8 cellular contexts compared by ENCODE assay signal in the genomic region with DNA sequence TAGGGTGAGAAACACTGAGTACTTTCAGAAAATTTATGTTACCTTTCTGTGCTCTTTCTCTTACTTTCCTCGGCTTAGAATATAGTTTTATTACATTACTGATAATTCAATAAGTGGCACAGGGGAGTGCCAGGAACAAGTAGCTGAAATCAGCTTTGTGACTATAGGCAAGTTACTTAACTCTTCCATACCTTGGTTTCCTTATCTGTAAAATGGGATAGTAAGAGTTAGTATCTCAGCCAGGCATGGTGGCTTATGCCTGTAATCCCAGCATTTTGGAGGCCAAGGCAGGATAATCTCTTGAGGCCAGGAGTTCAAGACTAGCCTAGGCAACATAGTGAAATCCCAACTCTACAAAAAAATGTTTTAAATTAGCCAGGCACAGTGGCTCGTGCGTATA.
"Had no signal": no experiment of that assay in that cellular context is flagged by ENCODE, and none has a peak within 500 bp of the region (broad histone marks: within the 10 kb centered on the region; RNA-seq: fewer than 3 reads in every experiment).

No MANE protein-coding gene starts in this region.

- H3K4me2 ChIP-seq: GM23338, KMS-11 had no signal

- H3K9ac ChIP-seq: KMS-11 had no signal

- DNase-seq: H9, HCEC 1CT, IMR-90, KBM-7 had no signal

- ATAC-seq: GM23338 had no signal

- H3K4me3 ChIP-seq: GM23338 had no signal

- FAIRE-seq: H1, H54 had no signal

- H3K27ac ChIP-seq: KMS-11 had no signal

- H2AFZ ChIP-seq: GM23338 had no signal
